ENCODE assay signal across 21 cellular contexts in the genomic region with DNA sequence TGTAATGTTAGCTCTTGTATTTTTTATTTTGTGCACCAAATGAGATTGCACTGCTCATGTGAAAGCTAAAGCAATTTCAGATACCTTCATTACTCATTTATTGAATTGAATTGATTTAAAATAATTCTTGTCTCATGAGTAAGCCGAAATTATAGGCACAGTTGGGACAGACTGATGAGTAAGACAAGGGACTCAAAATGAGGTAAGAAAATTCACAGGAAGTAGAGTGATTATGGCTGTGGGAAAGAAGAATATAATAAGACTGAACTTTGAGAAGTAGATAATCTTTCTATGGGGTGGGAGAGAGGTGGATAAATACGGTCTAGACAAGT. TPM values are rescaled to one million over a fixed set of nuclear protein-coding genes. Genes with fewer than 3 reads are reported as not detected.
DNase-seq lines count a peak whose midpoint lies in the region; ATAC-seq and TF ChIP-seq lines count a peak whose summit lies in the region.
"Had no signal": no experiment of that assay in that cellular context is flagged by ENCODE, and none has a peak within 500 bp of the region (broad histone marks: within the 10 kb centered on the region; RNA-seq: fewer than 3 reads in every experiment).

No MANE protein-coding gene starts in this region.

- no peak overlapping the region for H3K4me3 Mint-ChIP-seq in activated CD8-positive, alpha-beta T cell treated with anti-CD3 and anti-CD28 coated beads for 36 hours
- H3K4me3 Mint-ChIP-seq: activated naive CD4-positive, alpha-beta T cell treated with anti-CD3 and anti-CD28 coated beads, Interleukin-2, amount 50 U/mL, for 24 hours; activated T-cell treated with anti-CD3 and anti-CD28 coated beads, Interleukin-2, amount 50 U/mL, for 24 hours; brain; CD8-positive, alpha-beta memory T cell; mesothelial cell of epicardium; neural progenitor cell had no signal

- TF ChIP-seq CTCF in A673 (conservative IDR thresholded peaks at IDR 0.05; ENCODE audit: low read depth, low read length) = no peak
- no peak for TF ChIP-seq CTCF in brain microvascular endothelial cell (IDR thresholded peaks at IDR 0.05; ENCODE audit: low read depth, low read length, missing control alignments)
- no peak for TF ChIP-seq CTCF in activated CD8-positive, alpha-beta T cell treated with anti-CD3 and anti-CD28 coated beads for 36 hours (IDR thresholded peaks at IDR 0.05)

- no peaks in the 10 kb centered on the region for H3K36me3 Mint-ChIP-seq in activated CD8-positive, alpha-beta T cell treated with anti-CD3 and anti-CD28 coated beads for 36 hours (ENCODE audit: low read depth)
- H3K36me3 Mint-ChIP-seq: activated naive CD4-positive, alpha-beta T cell treated with anti-CD3 and anti-CD28 coated beads, Interleukin-2, amount 50 U/mL, for 24 hours; CD8-positive, alpha-beta memory T cell; neural progenitor cell had no signal

- H3K4me1 ChIP-seq in A673 (ENCODE audit: insufficient read depth, low read length, poor library complexity, severe bottlenecking) = no peaks in the 10 kb centered on the region
- H3K4me1 ChIP-seq: upper lobe of right lung had no signal

- H3K4me3 ChIP-seq in A673 (ENCODE audit: low read depth, low read length, poor library complexity, severe bottlenecking) = no peak overlapping the region
- no peak overlapping the region for H3K4me3 ChIP-seq in brain microvascular endothelial cell (ENCODE audit: low read depth, low read length)
- H3K4me3 ChIP-seq: neural progenitor cell, upper lobe of right lung had no signal

- no peaks in the 10 kb centered on the region for H3K4me1 Mint-ChIP-seq in activated CD8-positive, alpha-beta T cell treated with anti-CD3 and anti-CD28 coated beads for 36 hours (ENCODE audit: low read depth)
- H3K4me1 Mint-ChIP-seq: activated naive CD4-positive, alpha-beta T cell treated with anti-CD3 and anti-CD28 coated beads, Interleukin-2, amount 50 U/mL, for 24 hours; CD8-positive, alpha-beta memory T cell; neural progenitor cell had no signal

- H3K27ac Mint-ChIP-seq in activated CD8-positive, alpha-beta T cell treated with anti-CD3 and anti-CD28 coated beads for 36 hours = no peak overlapping the region
- H3K27ac Mint-ChIP-seq: activated naive CD4-positive, alpha-beta T cell treated with anti-CD3 and anti-CD28 coated beads, Interleukin-2, amount 50 U/mL, for 24 hours; activated T-cell treated with anti-CD3 and anti-CD28 coated beads, Interleukin-2, amount 50 U/mL, for 24 hours; brain; CD8-positive, alpha-beta memory T cell; mesothelial cell of epicardium; neural progenitor cell had no signal

- POLR2A ChIA-PET in A673 (lab: Charles Lee; ENCODE audit: low non-redundant PET) = no interaction called here
- POLR2A ChIA-PET in activated CD8-positive, alpha-beta T cell treated with anti-CD3 and anti-CD28 coated beads for 36 hours (lab: Charles Lee) = no interaction called here

- H3K27ac ChIP-seq in A673 (ENCODE audit: low read depth, low read length, poor library complexity, severe bottlenecking) = no peak overlapping the region
- peak overlapping the region; percentile 73 for H3K27ac ChIP-seq in brain microvascular endothelial cell
- H3K27ac ChIP-seq: neural progenitor cell, upper lobe of right lung had no signal

- no peak for ATAC-seq in activated CD8-positive, alpha-beta T cell treated with anti-CD3 and anti-CD28 coated beads for 36 hours
- ATAC-seq in GM18505 (IDR thresholded peaks at IDR 0.05; ENCODE audit: unreplicated experiment) = no peak
- ATAC-seq: stimulated activated naive CD8-positive, alpha-beta T cell treated with anti-CD3 and anti-CD28 coated beads, Interleukin-15, Interleukin-2, amounts not matched to agents 100 U/mL and 50 U/mL, for 24 hours; upper lobe of right lung had no signal

- DNase-seq in A673 (ENCODE audit: low spot score) (peak; percentile 29), HT-29 (ENCODE audit: low spot score) (peak; percentile 54), brain microvascular endothelial cell (no peak), iris pigment epithelial cell (ENCODE audit: low read depth) (peak; percentile 71), activated gamma-delta T cell (lab: John Stamatoyannopoulos, UW) (no peak), HUDEP-2 (lab: John Stamatoyannopoulos, UW; ENCODE audit: unreplicated experiment in 76 of 76) (no peak)
- no peak for DNase-seq in activated CD8-positive, alpha-beta T cell treated with anti-CD3 and anti-CD28 coated beads for 36 hours
- DNase-seq: ACHN; activated T-cell treated with anti-CD3 and anti-CD28 coated beads, Interleukin-2, amount 50 U/mL, for 24 hours; CD8-positive, alpha-beta memory T cell; hypothalamus; NCI-H2171; retina; stimulated activated naive CD8-positive, alpha-beta T cell treated with anti-CD3 and anti-CD28 coated beads, Interleukin-15, Interleukin-2, amounts not matched to agents 100 U/mL and 50 U/mL, for 24 hours; SW 1271; upper lobe of right lung had no signal

- no peaks in the 10 kb centered on the region for H3K9me3 ChIP-seq in A673 (ENCODE audit: low read depth, low read length, poor library complexity, severe bottlenecking)
- H3K9me3 ChIP-seq: upper lobe of right lung had no signal

- no peaks in the 10 kb centered on the region for H3K36me3 ChIP-seq in A673 (ENCODE audit: insufficient read depth, low read length, poor library complexity, severe bottlenecking)
- H3K36me3 ChIP-seq in brain microvascular endothelial cell (replicated peaks) = no peaks in the 10 kb centered on the region
- H3K36me3 ChIP-seq: neural progenitor cell, upper lobe of right lung had no signal

- CTCF ChIA-PET in A673 (lab: Charles Lee) = no interaction called here
- CTCF ChIA-PET in activated CD8-positive, alpha-beta T cell treated with anti-CD3 and anti-CD28 coated beads for 36 hours (lab: Charles Lee) = no interaction called here

- intact Hi-C loops in A673 (cut with micrococcal nuclease; ENCODE audit: unreplicated experiment) = no loop called here
- intact Hi-C loops in activated CD8-positive, alpha-beta T cell treated with anti-CD3 and anti-CD28 coated beads for 36 hours (cut with micrococcal nuclease) = no loop called here

- in situ Hi-C loops in brain microvascular endothelial cell (cut with HindIII; ENCODE audit: low pct_ligation_motif_present, low sequenced_read_pairs) = no loop called here

- no peak for TF ChIP-seq POLR2A in GM18505 (IDR thresholded peaks at IDR 0.05; ENCODE audit: borderline replicate concordance, extremely low read depth, insufficient read depth, insufficient read length)

- no peaks in the 10 kb centered on the region for H3K9me3 Mint-ChIP-seq in activated CD8-positive, alpha-beta T cell treated with anti-CD3 and anti-CD28 coated beads for 36 hours

- BruUV-seq in A673 (replicated peaks; lab: Mats Ljungman, UMichigan) = no TSS peak

- H3K27me3 Mint-ChIP-seq in activated CD8-positive, alpha-beta T cell treated with anti-CD3 and anti-CD28 coated beads for 36 hours = no peaks in the 10 kb centered on the region
- H3K27me3 Mint-ChIP-seq: brain had no signal

- H3K27me3 ChIP-seq in A673 (replicated peaks; ENCODE audit: insufficient read depth, low read depth, low read length, poor library complexity) (no peaks in the 10 kb centered on the region), brain microvascular endothelial cell (replicated peaks) (no peaks in the 10 kb centered on the region)
- H3K27me3 ChIP-seq: neural progenitor cell, upper lobe of right lung had no signal

RNA-seq across cellular contexts. Expression of a gene that starts 51.1 kb away (rescaled TPM):
- 10.2 and 10.9 TPM in 2 replicates for total RNA-seq in A673 (2021)
- total RNA-seq in HT-29 (2014; rRNA removed; shearing (Covaris generic)) = 3.3 and 5.1 TPM in 2 replicates
- 1 to 10 TPM; 2.7 to 3.0 TPM for total RNA-seq in activated CD8-positive, alpha-beta T cell treated with anti-CD3 and anti-CD28 coated beads for 36 hours

Comparison
In these comparisons a context has a peak if more than half of its experiments do, and no peak if none do; other contexts are left out.
1. DNase-seq: peak in A673 (single experiment), HT-29 (single experiment) and iris pigment epithelial cell (single experiment); none in brain microvascular endothelial cell (single experiment), activated gamma-delta T cell (single experiment), activated CD8-positive, alpha-beta T cell treated with anti-CD3 and anti-CD28 coated beads for 36 hours (single experiment) and HUDEP-2 (0 of 76).